In the genomic region with DNA sequence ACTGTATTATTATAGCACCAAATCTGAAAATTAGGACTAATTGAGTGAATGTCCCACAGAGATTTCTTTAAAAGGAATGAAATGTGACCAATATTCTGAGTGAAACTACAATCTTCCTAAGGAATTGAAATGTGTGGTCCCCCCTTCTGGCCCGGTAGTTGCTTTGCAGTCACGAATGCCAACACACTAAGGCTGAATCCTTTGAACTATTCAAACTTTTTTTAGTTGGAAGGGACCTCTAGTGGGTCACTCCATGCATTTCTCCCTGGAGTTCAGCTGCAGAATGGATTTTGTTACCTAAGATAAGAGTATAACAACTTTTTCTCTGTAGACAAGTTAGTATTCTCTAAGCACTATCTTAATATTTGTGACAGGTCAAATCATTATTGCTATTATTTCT, we compare ENCODE assay signal across 15 cellular contexts. TPM values are rescaled to one million over a fixed set of nuclear protein-coding genes. Genes with fewer than 3 reads are reported as not detected.
DNase-seq lines count a peak whose midpoint lies in the region; TF ChIP-seq lines count a peak whose summit lies in the region.
"Had no signal": no experiment of that assay in that cellular context is flagged by ENCODE, and none has a peak within 500 bp of the region (broad histone marks: within the 10 kb centered on the region; RNA-seq: fewer than 3 reads in every experiment).

No MANE protein-coding gene starts in this region.

- peaks cover 14% of the 10 kb centered on the region for H3K9me3 Mint-ChIP-seq in glutamatergic neuron (ENCODE audit: unreplicated experiment)
- H3K9me3 Mint-ChIP-seq: dendritic cell treated with granulocyte-macrophage colony-stimulating factor and Interleukin-4, amounts not matched to agents 40 ng/mL and 50 ng/mL, for 4 days had no signal

- H3K4me3 Mint-ChIP-seq in glutamatergic neuron (ENCODE audit: unreplicated experiment), result peak overlapping the region; percentile 93
- H3K4me3 Mint-ChIP-seq: activated CD4-positive, alpha-beta T cell treated with anti-CD3 and anti-CD28 coated beads, Interleukin-2, amount 10 ng/mL, durations not matched to agents 24 days and 14 days; dendritic cell treated with granulocyte-macrophage colony-stimulating factor and Interleukin-4, amounts not matched to agents 40 ng/mL and 50 ng/mL, for 4 days had no signal

- H3K9me3 ChIP-seq in SJCRH30 (replicated peaks), result no peaks in the 10 kb centered on the region
- no peaks in the 10 kb centered on the region for H3K9me3 ChIP-seq in tibial artery
- H3K9me3 ChIP-seq: A549, heart right ventricle had no signal

- H3K27ac Mint-ChIP-seq in glutamatergic neuron (ENCODE audit: unreplicated experiment), result no peak overlapping the region
- H3K27ac Mint-ChIP-seq: activated CD4-positive, alpha-beta T cell treated with anti-CD3 and anti-CD28 coated beads, Interleukin-2, amount 10 ng/mL, durations not matched to agents 24 days and 14 days; dendritic cell treated with granulocyte-macrophage colony-stimulating factor and Interleukin-4, amounts not matched to agents 40 ng/mL and 50 ng/mL, for 4 days had no signal

- intact Hi-C loops in tibial artery (cut with DNase I; ENCODE audit: low total_unique reads), result no loop called here

- H3K36me3 ChIP-seq in SJCRH30, result no peaks in the 10 kb centered on the region
- H3K36me3 ChIP-seq in tibial artery, result no peaks in the 10 kb centered on the region
- H3K36me3 ChIP-seq: heart right ventricle had no signal

- 0 out of 2 replicates have a peak, but pooled peaks cover 4% of the 10 kb centered on the region for H3K4me1 ChIP-seq in SJCRH30
- H3K4me1 ChIP-seq in tibial artery, result peaks cover 0 to 48% (median 11%) of the 10 kb centered on the region in 4 donors

- H3K27me3 ChIP-seq in SJCRH30, result no peaks in the 10 kb centered on the region
- no peaks in the 10 kb centered on the region for H3K27me3 ChIP-seq in tibial artery

- H3K27ac ChIP-seq in SJCRH30 (no peak overlapping the region), tibial artery (peak overlapping the region; percentile 82 to 86)
- H3K27ac ChIP-seq: A549 had no signal

- H3K27me3 Mint-ChIP-seq in glutamatergic neuron (ENCODE audit: unreplicated experiment), result peaks cover 11% of the 10 kb centered on the region

- no peaks in the 10 kb centered on the region for H3K36me3 Mint-ChIP-seq in glutamatergic neuron (ENCODE audit: unreplicated experiment)

- no peak overlapping the region for H3K4me3 ChIP-seq in SJCRH30
- H3K4me3 ChIP-seq in tibial artery, result peak overlapping the region; percentile 72 to 79
- H3K4me3 ChIP-seq: A549 had no signal

- no peak for TF ChIP-seq CTCF in glutamatergic neuron (IDR thresholded peaks at IDR 0.05; ENCODE audit: partially characterized antibody, unreplicated experiment)
- TF ChIP-seq CTCF in tibial artery (IDR thresholded peaks at IDR 0.05), result no peak

- peaks cover 19% of the 10 kb centered on the region for H3K4me1 Mint-ChIP-seq in glutamatergic neuron (ENCODE audit: low read depth, unreplicated experiment)
- H3K4me1 Mint-ChIP-seq: activated CD4-positive, alpha-beta T cell treated with anti-CD3 and anti-CD28 coated beads, Interleukin-2, amount 10 ng/mL, durations not matched to agents 24 days and 14 days had no signal

- DNase-seq in NCI-H82 (lab: John Stamatoyannopoulos, UW) (peak; percentile 13), NCI-H82 treated with DMSO at 0.1 percent for 48 hours (lab: John Stamatoyannopoulos, UW; ENCODE audit: unreplicated experiment) (no peak), SJCRH30 (peak; percentile 14 to 60), glutamatergic neuron (no peak), tibial artery (no peak), NCI-H2171 treated with DMSO at 0.1 percent for 48 hours (lab: John Stamatoyannopoulos, UW) (no peak), NCI-H2227 treated with DMSO at 0.1 percent for 48 hours (lab: John Stamatoyannopoulos, UW) (no peak), NOMO-1 treated with DMSO at 0.1 percent for 48 hours (lab: John Stamatoyannopoulos, UW; ENCODE audit: unreplicated experiment) (no peak)
- DNase-seq: activated CD4-positive, alpha-beta T cell treated with anti-CD3 and anti-CD28 coated beads, Interleukin-2, amount 10 ng/mL, durations not matched to agents 24 days and 14 days; DMS79; heart right ventricle; small intestine had no signal

RNA-seq across cellular contexts. Expression of a gene that starts 2.8 kb away (rescaled TPM):
- 8.3 and 8.7 TPM in 2 replicates for total RNA-seq in SJCRH30 (2014; rRNA removed; shearing (Covaris generic))
- 178 TPM for total RNA-seq in glutamatergic neuron (ENCODE audit: unreplicated experiment)
- total RNA-seq: activated CD4-positive, alpha-beta T cell treated with anti-CD3 and anti-CD28 coated beads, Interleukin-2, amount 10 ng/mL, durations not matched to agents 24 days and 14 days; myocyte had no signal

Comparison
In these comparisons a context has a peak if more than half of its experiments do, and no peak if none do; other contexts are left out.
1. DNase-seq: peak in NCI-H82 (single experiment) and SJCRH30 (2 of 2); none in NCI-H82 treated with DMSO at 0.1 percent for 48 hours (single experiment), glutamatergic neuron (single experiment), tibial artery (0 of 2), NCI-H2171 treated with DMSO at 0.1 percent for 48 hours (single experiment), NCI-H2227 treated with DMSO at 0.1 percent for 48 hours (single experiment) and NOMO-1 treated with DMSO at 0.1 percent for 48 hours (single experiment).
2. RNA of a gene that starts 2.8 kb away (total RNA-seq): 178 TPM in glutamatergic neuron (single experiment); 8.3 to 8.7 TPM in SJCRH30; every median in the first group is over 10 times any median in the second.